In genomic region chr3:158659454-158660237, GRCh38 we compare ENCODE assay signal across 8 cellular contexts. TPM values are rescaled to one million over a fixed set of nuclear protein-coding genes. Genes with fewer than 3 reads are reported as not detected.
A peak's percentile ranks its signal among the peaks of the same experiment; 100 is the strongest.
DNase-seq lines count a peak whose midpoint lies in the region; ATAC-seq and TF ChIP-seq lines count a peak whose summit lies in the region.

No MANE protein-coding gene starts in this region.

- H3K4me3 ChIP-seq in mucosa of descending colon (no peak overlapping the region), testis (no peak overlapping the region)

- WGBS in testis, 2 donors, result 54 to 60% methylated on average over 7 of the region's 7 CpGs

- TF ChIP-seq CTCF in endothelial cell (IDR thresholded peaks at IDR 0.05; ENCODE audit: unreplicated experiment) (peak; percentile 66), mucosa of descending colon (IDR thresholded peaks at IDR 0.05) (peak; percentile 51), testis (IDR thresholded peaks at IDR 0.05) (peak in 2 of 3 experiments; percentile 38 to 44)

- H3K27ac Mint-ChIP-seq in endothelial cell (ENCODE audit: unreplicated experiment), result peak overlapping the region; percentile 74

- no peaks in the 10 kb centered on the region for H3K9me3 Mint-ChIP-seq in endothelial cell (ENCODE audit: unreplicated experiment)

- DNase-seq in Ammon's horn (ENCODE audit: low spot score), result peak; percentile 71
- peak; percentile 10 for DNase-seq in NCI-H2107 (lab: John Stamatoyannopoulos, UW)
- DNase-seq in activated CD4-positive, alpha-beta T cell treated with anti-CD3 and anti-CD28 coated beads, Interleukin-2, amount 50 U/mL, for 1 hour, result peak; percentile 50
- peak; percentile 63 for DNase-seq in endothelial cell (ENCODE audit: low spot score)
- DNase-seq in mucosa of descending colon, result peak in 2 of 3 donors; percentile 53 to 79
- peak; percentile 72 for DNase-seq in testis

- peaks cover 26% of the 10 kb centered on the region for H3K4me1 Mint-ChIP-seq in endothelial cell (ENCODE audit: unreplicated experiment)

- H3K4me3 Mint-ChIP-seq in endothelial cell (ENCODE audit: unreplicated experiment), result no peak overlapping the region

- TF ChIP-seq POLR2A in testis (IDR thresholded peaks at IDR 0.05), result no peak

- H3K9me3 ChIP-seq in mucosa of descending colon, result no peaks in the 10 kb centered on the region
- H3K9me3 ChIP-seq in testis, result no peaks in the 10 kb centered on the region

- peaks cover 2% of the 10 kb centered on the region for H3K27me3 Mint-ChIP-seq in endothelial cell (ENCODE audit: unreplicated experiment)

- intact Hi-C loops in mucosa of descending colon (cut with DNase I, micrococcal nuclease), result loop anchor here (5.0 to 10.0 kb wide), 2 partner anchors 133 to 135 kb away; no protein-coding TSS in a partner anchor
- intact Hi-C loops in testis (cut with DNase I; ENCODE audit: low total_unique reads), result no loop called here

- H3K36me3 Mint-ChIP-seq in endothelial cell (ENCODE audit: low read depth, unreplicated experiment), result peaks cover 24% of the 10 kb centered on the region

- no peak overlapping the region for H3K27ac ChIP-seq in testis

- H3K36me3 ChIP-seq in mucosa of descending colon (ENCODE audit: low read depth) (no peaks in the 10 kb centered on the region), testis (ENCODE audit: low read depth, missing control alignments) (no peaks in the 10 kb centered on the region)

- H3K27me3 ChIP-seq in testis, result no peaks in the 10 kb centered on the region

- H3K4me1 ChIP-seq in mucosa of descending colon (ENCODE audit: low read depth) (no peaks in the 10 kb centered on the region), testis (no peaks in the 10 kb centered on the region)

- ATAC-seq in GM18511 (IDR thresholded peaks at IDR 0.05; ENCODE audit: unreplicated experiment), result peak; percentile 91
- peak; percentile 88 for ATAC-seq in HG02970 (IDR thresholded peaks at IDR 0.05; ENCODE audit: low FRiP score, unreplicated experiment)
- peak; percentile 94 for ATAC-seq in mucosa of descending colon

RNA-seq across cellular contexts. Expression of gene LXN, which starts 12.8 kb away (rescaled TPM):
- total RNA-seq in endothelial cell (ENCODE audit: unreplicated experiment), result 70.6 TPM
- total RNA-seq in mucosa of descending colon, result 10 to 100 TPM; 17.9 to 62.6 (median 48.9) TPM
- 1 to 10 TPM; 3.3 to 9.1 TPM for total RNA-seq in testis
- polyA plus RNA-seq in testis (ENCODE audit: insufficient read depth, low read depth, low replicate concordance), result 15.1 TPM

RNA-seq across cellular contexts. Expression of gene GFM1, which starts 15.3 kb away (rescaled TPM):
- total RNA-seq in endothelial cell (ENCODE audit: unreplicated experiment) (71.2 TPM), mucosa of descending colon (10 to 100 TPM; 42.8 to 52.0 (median 47.2) TPM), testis (10 to 100 TPM; 76.6 to 83.1 TPM)
- 48.1 TPM for polyA plus RNA-seq in testis (ENCODE audit: insufficient read depth, low read depth, low replicate concordance)

Comparison
In these comparisons a context has a peak if more than half of its experiments do, and no peak if none do; other contexts are left out.
1. DNase-seq: peak in every context shown above with its lines; median percentile 72 in testis; 71 in Ammon's horn; 66 in mucosa of descending colon; 63 in endothelial cell; 50 in activated CD4-positive, alpha-beta T cell treated with anti-CD3 and anti-CD28 coated beads, Interleukin-2, amount 50 U/mL, for 1 hour; 10 in NCI-H2107.